9 cellular contexts compared by ENCODE assay signal in genomic region chr15:80856400-80856799, GRCh38.
DNase-seq lines count a peak whose midpoint lies in the region; ATAC-seq and TF ChIP-seq lines count a peak whose summit lies in the region.
"Had no signal": no experiment of that assay in that cellular context is flagged by ENCODE, and none has a peak within 500 bp of the region (broad histone marks: within the 10 kb centered on the region; RNA-seq: fewer than 3 reads in every experiment).

No MANE protein-coding gene starts in this region.

- H3K9ac ChIP-seq in DND-41 (ENCODE audit: low read depth, low read length) = no peak overlapping the region

- H3K79me2 ChIP-seq in DND-41 (ENCODE audit: insufficient read depth, low read length) (no peaks in the 10 kb centered on the region), OCI-LY7 (ENCODE audit: insufficient read depth, low read depth, low read length) (no peaks in the 10 kb centered on the region)

- H3K9me2 ChIP-seq in OCI-LY7 (ENCODE audit: insufficient read depth, low read length) = no peaks in the 10 kb centered on the region

- no peak overlapping the region for H3K27ac ChIP-seq in A673 (ENCODE audit: low read depth, low read length, poor library complexity, severe bottlenecking)
- no peak overlapping the region for H3K27ac ChIP-seq in DND-41 (ENCODE audit: low read length)
- no peak overlapping the region for H3K27ac ChIP-seq in OCI-LY7 (ENCODE audit: low read depth, low read length, poor library complexity, severe bottlenecking)
- no peak overlapping the region for H3K27ac ChIP-seq in foreskin keratinocyte
- H3K27ac ChIP-seq: HL-60 had no signal

- TF ChIP-seq CTCF in A673 (conservative IDR thresholded peaks at IDR 0.05; ENCODE audit: low read depth, low read length) = peak; percentile 47
- peak; percentile 45 for TF ChIP-seq CTCF in DND-41 (IDR thresholded peaks at IDR 0.05; ENCODE audit: borderline replicate concordance, extremely low read depth, low read length, poor library complexity, severe bottlenecking)
- peak; percentile 67 for TF ChIP-seq CTCF in OCI-LY7 (conservative IDR thresholded peaks at IDR 0.05; ENCODE audit: low read length)
- peak; percentile 59 for TF ChIP-seq CTCF in foreskin keratinocyte (conservative IDR thresholded peaks at IDR 0.05)

- ATAC-seq in DND-41 (ENCODE audit: insufficient read depth, low read depth) (no peak), foreskin keratinocyte (no peak), HG03039 (IDR thresholded peaks at IDR 0.05; ENCODE audit: unreplicated experiment) (no peak), HG02884 (IDR thresholded peaks at IDR 0.05; ENCODE audit: unreplicated experiment) (no peak)

- intact Hi-C loops in A673 (cut with micrococcal nuclease; ENCODE audit: unreplicated experiment) = loop anchor here (5.0 kb wide), 1 partner anchor 399 kb away; no protein-coding TSS in a partner anchor
- intact Hi-C loops in OCI-LY7 (cut with micrococcal nuclease; ENCODE audit: unreplicated experiment) = no loop called here

- H3K4me2 ChIP-seq in DND-41 (ENCODE audit: insufficient read depth, low read length) (no peak overlapping the region), OCI-LY7 (ENCODE audit: low read length) (no peak overlapping the region)

- DNase-seq in A673 (ENCODE audit: low spot score) (peak; percentile 18), DND-41 (no peak), OCI-LY7 (ENCODE audit: low spot score) (peak; percentile 16), foreskin keratinocyte (no peak), GF-D8 (lab: John Stamatoyannopoulos, UW) (no peak), HPDE6-E6E7 (ENCODE audit: extremely low spot score) (no peak)

- CTCF ChIA-PET in A673 (lab: Charles Lee) = interaction anchor here (1.0 kb wide), 1 partner anchor 77 kb away, joined by 4 read pairs; the partner anchor contains the start of gene CEMIP
- CTCF ChIA-PET in OCI-LY7 (lab: Charles Lee; ENCODE audit: unreplicated experiment) = no interaction called here

- POLR2A ChIA-PET in A673 (lab: Charles Lee; ENCODE audit: low non-redundant PET) (no interaction called here), OCI-LY7 (lab: Charles Lee) (no interaction called here)

- BruUV-seq in A673 (replicated peaks; lab: Mats Ljungman, UMichigan) (no TSS peak), OCI-LY7 (replicated peaks; lab: Mats Ljungman, UMichigan) (no TSS peak)

- no peaks in the 10 kb centered on the region for H3K4me1 ChIP-seq in A673 (ENCODE audit: insufficient read depth, low read length, poor library complexity, severe bottlenecking)
- H3K4me1 ChIP-seq in DND-41 (ENCODE audit: insufficient read depth, low read length) = no peaks in the 10 kb centered on the region
- no peaks in the 10 kb centered on the region for H3K4me1 ChIP-seq in OCI-LY7 (ENCODE audit: insufficient read depth, low read length, poor library complexity, severe bottlenecking)
- peaks cover 28% of the 10 kb centered on the region for H3K4me1 ChIP-seq in foreskin keratinocyte

- H3K9me3 ChIP-seq in A673 (ENCODE audit: low read depth, low read length, poor library complexity, severe bottlenecking) = no peaks in the 10 kb centered on the region
- H3K9me3 ChIP-seq in DND-41 (ENCODE audit: insufficient read depth, low read length, severe bottlenecking) = no peaks in the 10 kb centered on the region
- no peaks in the 10 kb centered on the region for H3K9me3 ChIP-seq in OCI-LY7 (ENCODE audit: low read length)

- no peaks in the 10 kb centered on the region for H3K36me3 ChIP-seq in A673 (ENCODE audit: insufficient read depth, low read length, poor library complexity, severe bottlenecking)
- H3K36me3 ChIP-seq in DND-41 (ENCODE audit: insufficient read depth, low read length) = no peaks in the 10 kb centered on the region
- no peaks in the 10 kb centered on the region for H3K36me3 ChIP-seq in OCI-LY7 (ENCODE audit: insufficient read depth, low read length)

- H4K20me1 ChIP-seq in DND-41 (ENCODE audit: insufficient read depth, low read length) (no peaks in the 10 kb centered on the region), OCI-LY7 (ENCODE audit: insufficient read depth, low read length) (no peaks in the 10 kb centered on the region)

- H2AFZ ChIP-seq in DND-41 (ENCODE audit: low read depth, low read length) = no peak overlapping the region
- H2AFZ ChIP-seq in OCI-LY7 (ENCODE audit: low read length) = no peak overlapping the region

- H3K27me3 ChIP-seq in A673 (replicated peaks; ENCODE audit: insufficient read depth, low read depth, low read length, poor library complexity) (no peaks in the 10 kb centered on the region), DND-41 (ENCODE audit: insufficient read depth, low read length, poor library complexity) (peaks cover 14% of the 10 kb centered on the region), foreskin keratinocyte (no peaks in the 10 kb centered on the region)

- H3K4me3 ChIP-seq in A673 (ENCODE audit: low read depth, low read length, poor library complexity, severe bottlenecking) = no peak overlapping the region
- H3K4me3 ChIP-seq in DND-41 (ENCODE audit: low read depth in 1 of 2, low read length in 2 of 2) = no peak overlapping the region
- H3K4me3 ChIP-seq in OCI-LY7 (ENCODE audit: low read depth, low read length, poor library complexity, severe bottlenecking) = no peak overlapping the region

Comparison
In these comparisons a context has a peak if more than half of its experiments do, and no peak if none do; other contexts are left out.
1. DNase-seq: peak in A673 (single experiment) and OCI-LY7 (single experiment); none in DND-41 (single experiment), foreskin keratinocyte (0 of 2), GF-D8 (single experiment) and HPDE6-E6E7 (single experiment).
2. Peak in every context shown above with its lines, with median percentiles within 50 percentile points of each other: CTCF ChIP-seq.